In genomic region chr19:32346901-32347300, GRCh38 we compare ENCODE assay signal across 8 cellular contexts. TPM values are rescaled to one million over a fixed set of nuclear protein-coding genes. Genes with fewer than 3 reads are reported as not detected.
DNase-seq lines count a peak whose midpoint lies in the region; ATAC-seq and TF ChIP-seq lines count a peak whose summit lies in the region.
"Had no signal": no experiment of that assay in that cellular context is flagged by ENCODE, and none has a peak within 500 bp of the region (broad histone marks: within the 10 kb centered on the region; RNA-seq: fewer than 3 reads in every experiment).

No MANE protein-coding gene starts in this region.

- peak overlapping the region; percentile 81 for H3K4me3 ChIP-seq in HFF-Myc (replicated peaks; ENCODE audit: low read depth, low read length)
- peak overlapping the region; percentile 84 for H3K4me3 ChIP-seq in WERI-Rb-1 (ENCODE audit: low read depth, low read length)
- peak overlapping the region; percentile 62 for H3K4me3 ChIP-seq in smooth muscle cell

- peak overlapping the region; percentile 96 for H3K4me3 Mint-ChIP-seq in glutamatergic neuron (ENCODE audit: unreplicated experiment)

- H3K9me3 ChIP-seq in WERI-Rb-1 (ENCODE audit: severe bottlenecking) (peaks cover 4% of the 10 kb centered on the region), smooth muscle cell (replicated peaks; ENCODE audit: low read depth) (no peaks in the 10 kb centered on the region)

- no peak overlapping the region for H3K9ac ChIP-seq in smooth muscle cell (ENCODE audit: low read depth)

- H3K36me3 ChIP-seq in WERI-Rb-1, result peaks cover 30% of the 10 kb centered on the region
- no peaks in the 10 kb centered on the region for H3K36me3 ChIP-seq in smooth muscle cell (ENCODE audit: low read depth)

- peaks cover 9% of the 10 kb centered on the region for H3K4me1 Mint-ChIP-seq in glutamatergic neuron (ENCODE audit: low read depth, unreplicated experiment)

- H3K4me2 ChIP-seq in smooth muscle cell, result peak overlapping the region; percentile 96

- ATAC-seq in omental fat pad (ENCODE audit: low FRiP score) (no peak), HG03378 (IDR thresholded peaks at IDR 0.05; ENCODE audit: unreplicated experiment) (no peak)

- peaks cover 4% of the 10 kb centered on the region for H3K9me3 Mint-ChIP-seq in glutamatergic neuron (ENCODE audit: unreplicated experiment)

- H3K27ac Mint-ChIP-seq in glutamatergic neuron (ENCODE audit: unreplicated experiment), result no peak overlapping the region

- no peaks in the 10 kb centered on the region for H3F3A ChIP-seq in smooth muscle cell (ENCODE audit: low read depth)

- no peak for TF ChIP-seq CTCF in HFF-Myc (IDR thresholded peaks at IDR 0.05; ENCODE audit: low read depth, low read length, missing control alignments)
- no peak for TF ChIP-seq CTCF in WERI-Rb-1 (IDR thresholded peaks at IDR 0.05; ENCODE audit: low read depth, low read length)
- TF ChIP-seq CTCF in glutamatergic neuron (IDR thresholded peaks at IDR 0.05; ENCODE audit: partially characterized antibody, unreplicated experiment), result no peak
- TF ChIP-seq CTCF in smooth muscle cell (IDR thresholded peaks at IDR 0.05; ENCODE audit: borderline replicate concordance, insufficient read depth, poor library complexity, severe bottlenecking), result no peak
- no peak for TF ChIP-seq CTCF in omental fat pad (IDR thresholded peaks at IDR 0.05)

- peaks cover 11% of the 10 kb centered on the region for H4K20me1 ChIP-seq in smooth muscle cell (ENCODE audit: low read depth)

- peaks cover 31% of the 10 kb centered on the region for H3K79me2 ChIP-seq in smooth muscle cell (ENCODE audit: low read depth)

- H3K27ac ChIP-seq in WERI-Rb-1 (no peak overlapping the region), smooth muscle cell (ENCODE audit: low read depth) (no peak overlapping the region)

- WGBS in smooth muscle cell (ENCODE audit: low lambda C conversion rate), result 90% methylated on average over 3 of the region's 3 CpGs

- peaks cover 8% of the 10 kb centered on the region for H3K4me1 ChIP-seq in smooth muscle cell (ENCODE audit: low read depth)

- DNase-seq in HFF-Myc (ENCODE audit: extremely low read depth, low read depth) (no peak), WERI-Rb-1 (no peak), glutamatergic neuron (no peak), smooth muscle cell (lab: John Stamatoyannopoulos, UW; ENCODE audit: unreplicated experiment) (no peak), omental fat pad (ENCODE audit: low spot score) (no peak), NCI-H128 (lab: John Stamatoyannopoulos, UW; ENCODE audit: unreplicated experiment) (no peak)
- DNase-seq: MV-4-11 had no signal

- H3K36me3 Mint-ChIP-seq in glutamatergic neuron (ENCODE audit: unreplicated experiment), result no peaks in the 10 kb centered on the region

- H3K27me3 Mint-ChIP-seq in glutamatergic neuron (ENCODE audit: unreplicated experiment), result peaks cover 3% of the 10 kb centered on the region

- H3K27me3 ChIP-seq in WERI-Rb-1 (ENCODE audit: insufficient read depth, low read depth, severe bottlenecking) (no peaks in the 10 kb centered on the region), smooth muscle cell (ENCODE audit: low read depth) (no peaks in the 10 kb centered on the region)

- no peak overlapping the region for H2AFZ ChIP-seq in smooth muscle cell (ENCODE audit: low read depth)

RNA-seq across cellular contexts. Expression of gene ZNF507, which starts 1.5 kb away (rescaled TPM):
- 24.7 TPM for total RNA-seq in glutamatergic neuron (ENCODE audit: unreplicated experiment)
- 8.0 and 10.4 TPM in 2 replicates for total RNA-seq in smooth muscle cell
- polyA plus RNA-seq in smooth muscle cell, result 2.8 and 4.4 TPM in 2 replicates
- total RNA-seq in omental fat pad, result 10 to 100 TPM; 12.2 to 29.6 (median 16.1) TPM

RNA-seq across cellular contexts. Expression of gene DPY19L3, which starts 58.7 kb away (rescaled TPM):
- total RNA-seq in glutamatergic neuron (ENCODE audit: unreplicated experiment) (51.1 TPM), smooth muscle cell (26.4 and 50.0 TPM in 2 replicates), omental fat pad (10 to 100 TPM; 20.8 to 43.8 (median 34.7) TPM)
- polyA plus RNA-seq in smooth muscle cell, result 5.8 and 7.2 TPM in 2 replicates
